ENCODE assay signal across 1 cellular context in the genomic region with DNA sequence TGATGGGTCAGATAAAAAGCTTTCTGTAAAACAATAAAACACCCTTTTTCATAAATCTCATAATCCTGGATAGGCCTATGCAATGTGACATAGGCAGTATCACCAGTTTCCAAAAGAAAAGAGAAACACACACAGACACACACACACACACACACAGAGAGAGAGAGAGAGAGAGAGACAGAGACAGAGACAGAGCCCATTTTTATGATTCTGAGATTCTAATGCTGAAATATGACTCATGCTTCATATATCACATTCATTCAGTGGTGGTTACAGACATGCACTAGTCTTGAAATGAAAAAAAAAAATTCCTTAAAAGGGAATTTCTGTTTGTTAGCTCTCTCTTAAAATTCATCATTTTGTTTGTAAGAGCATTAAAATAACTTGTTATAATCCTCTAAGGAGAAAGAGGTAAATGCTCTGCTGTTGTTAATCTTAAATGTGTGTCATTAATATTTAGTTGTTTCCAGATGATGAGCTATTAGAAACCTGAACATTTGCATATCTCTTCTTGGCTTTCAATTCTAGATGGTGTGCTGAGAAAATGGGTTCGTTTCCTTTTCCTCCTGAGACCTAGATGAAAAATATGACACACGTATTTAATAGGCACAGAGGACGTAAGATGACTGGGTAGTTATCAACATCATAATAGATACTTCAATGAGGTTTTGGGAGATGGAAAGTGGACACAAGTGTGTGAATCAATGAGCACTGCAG.
TF ChIP-seq lines count a peak whose summit lies in the region.

No MANE protein-coding gene starts in this region.

TF ChIP-seq in WTC11, 78 proteins besides CTCF, POLR2A, EP300 and RAD21 (continued from another document):
- TF ChIP-seq, protein P1, sequence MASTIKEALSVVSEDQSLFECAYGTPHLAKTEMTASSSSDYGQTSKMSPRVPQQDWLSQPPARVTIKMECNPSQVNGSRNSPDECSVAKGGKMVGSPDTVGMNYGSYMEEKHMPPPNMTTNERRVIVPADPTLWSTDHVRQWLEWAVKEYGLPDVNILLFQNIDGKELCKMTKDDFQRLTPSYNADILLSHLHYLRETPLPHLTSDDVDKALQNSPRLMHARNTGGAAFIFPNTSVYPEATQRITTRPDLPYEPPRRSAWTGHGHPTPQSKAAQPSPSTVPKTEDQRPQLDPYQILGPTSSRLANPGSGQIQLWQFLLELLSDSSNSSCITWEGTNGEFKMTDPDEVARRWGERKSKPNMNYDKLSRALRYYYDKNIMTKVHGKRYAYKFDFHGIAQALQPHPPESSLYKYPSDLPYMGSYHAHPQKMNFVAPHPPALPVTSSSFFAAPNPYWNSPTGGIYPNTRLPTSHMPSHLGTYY (CRISPR knock-in tag; IDR thresholded peaks at IDR 0.05), result no peak
- no peak for TF ChIP-seq NFYB (CRISPR knock-in tag; conservative IDR thresholded peaks at IDR 0.05; ENCODE audit: low read depth)
- TF ChIP-seq, protein P2, sequence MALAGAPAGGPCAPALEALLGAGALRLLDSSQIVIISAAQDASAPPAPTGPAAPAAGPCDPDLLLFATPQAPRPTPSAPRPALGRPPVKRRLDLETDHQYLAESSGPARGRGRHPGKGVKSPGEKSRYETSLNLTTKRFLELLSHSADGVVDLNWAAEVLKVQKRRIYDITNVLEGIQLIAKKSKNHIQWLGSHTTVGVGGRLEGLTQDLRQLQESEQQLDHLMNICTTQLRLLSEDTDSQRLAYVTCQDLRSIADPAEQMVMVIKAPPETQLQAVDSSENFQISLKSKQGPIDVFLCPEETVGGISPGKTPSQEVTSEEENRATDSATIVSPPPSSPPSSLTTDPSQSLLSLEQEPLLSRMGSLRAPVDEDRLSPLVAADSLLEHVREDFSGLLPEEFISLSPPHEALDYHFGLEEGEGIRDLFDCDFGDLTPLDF (CRISPR knock-in tag; IDR thresholded peaks at IDR 0.05), result no peak
- TF ChIP-seq JUN (CRISPR knock-in tag; IDR thresholded peaks at IDR 0.05), result no peak
- TF ChIP-seq, protein P3, sequence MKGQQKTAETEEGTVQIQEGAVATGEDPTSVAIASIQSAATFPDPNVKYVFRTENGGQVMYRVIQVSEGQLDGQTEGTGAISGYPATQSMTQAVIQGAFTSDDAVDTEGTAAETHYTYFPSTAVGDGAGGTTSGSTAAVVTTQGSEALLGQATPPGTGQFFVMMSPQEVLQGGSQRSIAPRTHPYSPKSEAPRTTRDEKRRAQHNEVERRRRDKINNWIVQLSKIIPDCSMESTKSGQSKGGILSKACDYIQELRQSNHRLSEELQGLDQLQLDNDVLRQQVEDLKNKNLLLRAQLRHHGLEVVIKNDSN (CRISPR knock-in tag; IDR thresholded peaks at IDR 0.05), result no peak
- TF ChIP-seq ZNF138 (CRISPR knock-in tag; conservative IDR thresholded peaks at IDR 0.05), result no peak
- TF ChIP-seq, protein P4, sequence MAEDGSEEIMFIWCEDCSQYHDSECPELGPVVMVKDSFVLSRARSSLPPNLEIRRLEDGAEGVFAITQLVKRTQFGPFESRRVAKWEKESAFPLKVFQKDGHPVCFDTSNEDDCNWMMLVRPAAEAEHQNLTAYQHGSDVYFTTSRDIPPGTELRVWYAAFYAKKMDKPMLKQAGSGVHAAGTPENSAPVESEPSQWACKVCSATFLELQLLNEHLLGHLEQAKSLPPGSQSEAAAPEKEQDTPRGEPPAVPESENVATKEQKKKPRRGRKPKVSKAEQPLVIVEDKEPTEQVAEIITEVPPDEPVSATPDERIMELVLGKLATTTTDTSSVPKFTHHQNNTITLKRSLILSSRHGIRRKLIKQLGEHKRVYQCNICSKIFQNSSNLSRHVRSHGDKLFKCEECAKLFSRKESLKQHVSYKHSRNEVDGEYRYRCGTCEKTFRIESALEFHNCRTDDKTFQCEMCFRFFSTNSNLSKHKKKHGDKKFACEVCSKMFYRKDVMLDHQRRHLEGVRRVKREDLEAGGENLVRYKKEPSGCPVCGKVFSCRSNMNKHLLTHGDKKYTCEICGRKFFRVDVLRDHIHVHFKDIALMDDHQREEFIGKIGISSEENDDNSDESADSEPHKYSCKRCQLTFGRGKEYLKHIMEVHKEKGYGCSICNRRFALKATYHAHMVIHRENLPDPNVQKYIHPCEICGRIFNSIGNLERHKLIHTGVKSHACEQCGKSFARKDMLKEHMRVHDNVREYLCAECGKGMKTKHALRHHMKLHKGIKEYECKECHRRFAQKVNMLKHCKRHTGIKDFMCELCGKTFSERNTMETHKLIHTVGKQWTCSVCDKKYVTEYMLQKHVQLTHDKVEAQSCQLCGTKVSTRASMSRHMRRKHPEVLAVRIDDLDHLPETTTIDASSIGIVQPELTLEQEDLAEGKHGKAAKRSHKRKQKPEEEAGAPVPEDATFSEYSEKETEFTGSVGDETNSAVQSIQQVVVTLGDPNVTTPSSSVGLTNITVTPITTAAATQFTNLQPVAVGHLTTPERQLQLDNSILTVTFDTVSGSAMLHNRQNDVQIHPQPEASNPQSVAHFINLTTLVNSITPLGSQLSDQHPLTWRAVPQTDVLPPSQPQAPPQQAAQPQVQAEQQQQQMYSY (CRISPR knock-in tag; IDR thresholded peaks at IDR 0.05), result no peak
- TF ChIP-seq ZNF219 (CRISPR knock-in tag; IDR thresholded peaks at IDR 0.05; ENCODE audit: borderline replicate concordance), result no peak
- TF ChIP-seq RORB (CRISPR knock-in tag; IDR thresholded peaks at IDR 0.05), result no peak
